In genomic region chr3:172846103-172846561, GRCh38 we compare ENCODE assay signal across 12 cellular contexts.
A peak's percentile ranks its signal among the peaks of the same experiment; 100 is the strongest.
DNase-seq lines count a peak whose midpoint lies in the region; ATAC-seq, FAIRE-seq and TF ChIP-seq lines count a peak whose summit lies in the region.
"Had no signal": no experiment of that assay in that cellular context is flagged by ENCODE, and none has a peak within 500 bp of the region (broad histone marks: within the 10 kb centered on the region; RNA-seq: fewer than 3 reads in every experiment).

No MANE protein-coding gene starts in this region.

- H3K79me2 ChIP-seq in Karpas-422 (ENCODE audit: low read length) (no peaks in the 10 kb centered on the region), GM12878 (ENCODE audit: control insufficient read depth, insufficient read depth, low read length) (no peaks in the 10 kb centered on the region)

- SMC1A ChIA-PET in GM12878 (lab: Charles Lee; ENCODE audit: uncharacterized antibody, unreplicated experiment): interaction anchor here (0.7 to 1.5 kb wide), 3 partner anchors 10 to 150 kb away, joined by 3 to 6 read pairs (median 3); no protein-coding TSS in a partner anchor

- TF ChIP-seq POLR2A in GM12878 (IDR thresholded peaks at IDR 0.05; ENCODE audit: low read depth, low read length) (no peak), thyroid gland (IDR thresholded peaks at IDR 0.05) (no peak)

- H3K27me3 ChIP-seq in Karpas-422 (ENCODE audit: low read length): no peaks in the 10 kb centered on the region
- no peaks in the 10 kb centered on the region for H3K27me3 ChIP-seq in GM12878 (replicated peaks in 1 of 2; ENCODE audit: control insufficient read depth in 2 of 2, insufficient read depth in 2 of 2, low read length in 1 of 2)
- no peaks in the 10 kb centered on the region for H3K27me3 ChIP-seq in thyroid gland

- FAIRE-seq in GM12878 (lab: Jason Lieb, UNC): no peak

- ATAC-seq in GM21515 (IDR thresholded peaks at IDR 0.05; ENCODE audit: unreplicated experiment): peak; percentile 59
- peak; percentile 76 for ATAC-seq in GM12878

- H3K4me3 ChIP-seq in GM12865 (ENCODE audit: low read depth, low read length) (no peak overlapping the region), Karpas-422 (ENCODE audit: low read length) (no peak overlapping the region), GM12878 (no peak overlapping the region), thyroid gland (replicated peaks in 1 of 3) (no peak overlapping the region)

- TF ChIP-seq CTCF in GM12865 (IDR thresholded peaks at IDR 0.05; ENCODE audit: insufficient read depth, low read depth, low read length, missing control alignments) (no peak), GM12878 (IDR thresholded peaks at IDR 0.05 in 2 of 3, conservative IDR thresholded peaks at IDR 0.05 in 1 of 3; ENCODE audit: control insufficient read depth in 2 of 3, extremely low read depth in 1 of 3, insufficient read depth in 1 of 3, low read depth in 3 of 3, low read length in 3 of 3) (no peak), thyroid gland (IDR thresholded peaks at IDR 0.05) (no peak)

- RAD21 ChIA-PET in GM12878 (lab: Charles Lee; ENCODE audit: unreplicated experiment): no interaction called here

- no peaks in the 10 kb centered on the region for H4K20me1 ChIP-seq in Karpas-422 (ENCODE audit: insufficient read depth, low read depth, low read length)
- no peaks in the 10 kb centered on the region for H4K20me1 ChIP-seq in GM12878 (ENCODE audit: control insufficient read depth, insufficient read depth)

- no peak overlapping the region for H3K9ac ChIP-seq in Karpas-422 (ENCODE audit: low read length)
- H3K9ac ChIP-seq in GM12878 (ENCODE audit: control insufficient read depth, insufficient read depth, low read length): no peak overlapping the region

- TF ChIP-seq EP300 in GM12878 (IDR thresholded peaks at IDR 0.05; ENCODE audit: borderline replicate concordance in 1 of 2, control insufficient read depth in 1 of 2, low read depth in 2 of 2, low read length in 2 of 2): no peak

- H3K4me2 ChIP-seq in Karpas-422 (ENCODE audit: low read depth, low read length, poor library complexity, severe bottlenecking) (no peak overlapping the region), GM12878 (ENCODE audit: control insufficient read depth, insufficient read depth) (no peak overlapping the region)

- H3K27ac ChIP-seq in Karpas-422 (ENCODE audit: low read length): no peak overlapping the region
- H3K27ac ChIP-seq in GM12878 (ENCODE audit: control insufficient read depth, insufficient read depth): no peak overlapping the region
- no peak overlapping the region for H3K27ac ChIP-seq in thyroid gland

- no peak overlapping the region; the same call in 1 of the 2 replicates for H2AFZ ChIP-seq in Karpas-422 (ENCODE audit: low read length)
- peak overlapping the region; percentile 46; the same call in 1 of the 2 replicates for H2AFZ ChIP-seq in GM12878 (ENCODE audit: control insufficient read depth, low read depth, low read length)

- intact Hi-C loops in GM12878 (cut with micrococcal nuclease; ENCODE audit: unreplicated experiment): no loop called here
- intact Hi-C loops in thyroid gland (cut with DNase I): no loop called here

- POLR2A ChIA-PET in GM12878 (lab: Charles Lee): interaction anchor here (0.6 kb wide), 1 partner anchor 12 kb away, joined by 4 read pairs; no protein-coding TSS in a partner anchor

- BruUV-seq in GM12878 (replicated peaks; lab: Mats Ljungman, UMichigan): no TSS peak

- in situ Hi-C loops in GM12878 (cut with MboI): no loop called here

- H3K36me3 ChIP-seq in Karpas-422 (ENCODE audit: insufficient read depth, low read length) (no peaks in the 10 kb centered on the region), GM12878 (ENCODE audit: control insufficient read depth in 2 of 2, insufficient read depth in 2 of 2, low read length in 1 of 2) (no peaks in the 10 kb centered on the region), thyroid gland (no peaks in the 10 kb centered on the region)

- no peaks in the 10 kb centered on the region for H3K9me2 ChIP-seq in Karpas-422 (replicated peaks; ENCODE audit: insufficient read depth, low read length)

- DNase-seq in GM12865 (ENCODE audit: low read depth) (peak; percentile 16), Karpas-422 (peak; percentile 49), GM12878 (ENCODE audit: low read depth, low spot score) (no peak), thyroid gland (no peak), DMS 273 (lab: John Stamatoyannopoulos, UW; ENCODE audit: unreplicated experiment) (no peak), D341Med (ENCODE audit: low spot score) (no peak)
- no peak for DNase-seq in activated naive CD4-positive, alpha-beta T cell treated with Interleukin-2 at 50 U/mL for 16 hours
- DNase-seq: activated CD4-positive, CD25-positive, alpha-beta regulatory T cell treated with anti-CD3 and anti-CD28 coated beads, Interleukin-2, amount 50 U/mL, for 72 hours; Calu3; left cardiac atrium; NCI-H82 had no signal

- CTCF ChIA-PET in GM12878 (lab: Yijun Ruan, JAX): no interaction called here

- H3K4me1 ChIP-seq in Karpas-422 (ENCODE audit: low read length) (0 out of 2 replicates have a peak, but pooled peaks cover 3% of the 10 kb centered on the region), GM12878 (ENCODE audit: control insufficient read depth, insufficient read depth, low read length) (no peaks in the 10 kb centered on the region), thyroid gland (no peaks in the 10 kb centered on the region)

- H3K9me3 ChIP-seq in Karpas-422 (ENCODE audit: low read length) (no peaks in the 10 kb centered on the region), GM12878 (replicated peaks; ENCODE audit: control insufficient read depth, insufficient read depth, low read length) (no peaks in the 10 kb centered on the region), thyroid gland (no peaks in the 10 kb centered on the region)

- 0% methylated on average over 4 of the region's 4 CpGs for WGBS in GM12878 (ENCODE audit: insufficient coverage, insufficient replicate concordance, low lambda C conversion rate, missing lambda C conversion rate)
- WGBS in thyroid gland, 2 donors: 57 to 71% methylated on average over 4 of the region's 4 CpGs

- no peak for TF ChIP-seq RAD21 in GM12878 (IDR thresholded peaks at IDR 0.05; ENCODE audit: insufficient read depth, low read depth, low read length)

TF ChIP-seq in GM12878, 131 proteins besides CTCF, POLR2A, EP300 and RAD21 (continues in another document):
- TF ChIP-seq NR2F1 (conservative IDR thresholded peaks at IDR 0.05) (peak; percentile 97), KLF5 (IDR thresholded peaks at IDR 0.05; ENCODE audit: partially characterized antibody) (no peak), GABPA (IDR thresholded peaks at IDR 0.05; ENCODE audit: low read depth) (no peak), POLR2AphosphoS2 (IDR thresholded peaks at IDR 0.05; ENCODE audit: low read depth, low read length) (no peak), IKZF2 (IDR thresholded peaks at IDR 0.05) (peak; percentile 52 to 57; a peak in 2 of 4 replicates), ATF7 (IDR thresholded peaks at IDR 0.05; ENCODE audit: low read depth) (0 out of 2 replicates have a peak, but pooled peaks have one; percentile 28), MTA2 (IDR thresholded peaks at IDR 0.05; ENCODE audit: low read depth) (peak; percentile 52; the same call in 1 of the 2 replicates), RELB (IDR thresholded peaks at IDR 0.05; ENCODE audit: low read depth) (peak; percentile 30; the same call in 1 of the 2 replicates), SPI1 (IDR thresholded peaks at IDR 0.05; ENCODE audit: borderline replicate concordance, insufficient read depth, low read depth, low read length) (peak; percentile 50; the same call in 1 of the 2 replicates), ETV6 (conservative IDR thresholded peaks at IDR 0.05 in 1 of 2, IDR thresholded peaks at IDR 0.05 in 1 of 2; ENCODE audit: borderline replicate concordance in 1 of 2, low read depth in 1 of 2) (no peak), IKZF1 (conservative IDR thresholded peaks at IDR 0.05) (peak; percentile 59; the same call in 1 of the 2 replicates)
- TF ChIP-seq, protein P1, sequence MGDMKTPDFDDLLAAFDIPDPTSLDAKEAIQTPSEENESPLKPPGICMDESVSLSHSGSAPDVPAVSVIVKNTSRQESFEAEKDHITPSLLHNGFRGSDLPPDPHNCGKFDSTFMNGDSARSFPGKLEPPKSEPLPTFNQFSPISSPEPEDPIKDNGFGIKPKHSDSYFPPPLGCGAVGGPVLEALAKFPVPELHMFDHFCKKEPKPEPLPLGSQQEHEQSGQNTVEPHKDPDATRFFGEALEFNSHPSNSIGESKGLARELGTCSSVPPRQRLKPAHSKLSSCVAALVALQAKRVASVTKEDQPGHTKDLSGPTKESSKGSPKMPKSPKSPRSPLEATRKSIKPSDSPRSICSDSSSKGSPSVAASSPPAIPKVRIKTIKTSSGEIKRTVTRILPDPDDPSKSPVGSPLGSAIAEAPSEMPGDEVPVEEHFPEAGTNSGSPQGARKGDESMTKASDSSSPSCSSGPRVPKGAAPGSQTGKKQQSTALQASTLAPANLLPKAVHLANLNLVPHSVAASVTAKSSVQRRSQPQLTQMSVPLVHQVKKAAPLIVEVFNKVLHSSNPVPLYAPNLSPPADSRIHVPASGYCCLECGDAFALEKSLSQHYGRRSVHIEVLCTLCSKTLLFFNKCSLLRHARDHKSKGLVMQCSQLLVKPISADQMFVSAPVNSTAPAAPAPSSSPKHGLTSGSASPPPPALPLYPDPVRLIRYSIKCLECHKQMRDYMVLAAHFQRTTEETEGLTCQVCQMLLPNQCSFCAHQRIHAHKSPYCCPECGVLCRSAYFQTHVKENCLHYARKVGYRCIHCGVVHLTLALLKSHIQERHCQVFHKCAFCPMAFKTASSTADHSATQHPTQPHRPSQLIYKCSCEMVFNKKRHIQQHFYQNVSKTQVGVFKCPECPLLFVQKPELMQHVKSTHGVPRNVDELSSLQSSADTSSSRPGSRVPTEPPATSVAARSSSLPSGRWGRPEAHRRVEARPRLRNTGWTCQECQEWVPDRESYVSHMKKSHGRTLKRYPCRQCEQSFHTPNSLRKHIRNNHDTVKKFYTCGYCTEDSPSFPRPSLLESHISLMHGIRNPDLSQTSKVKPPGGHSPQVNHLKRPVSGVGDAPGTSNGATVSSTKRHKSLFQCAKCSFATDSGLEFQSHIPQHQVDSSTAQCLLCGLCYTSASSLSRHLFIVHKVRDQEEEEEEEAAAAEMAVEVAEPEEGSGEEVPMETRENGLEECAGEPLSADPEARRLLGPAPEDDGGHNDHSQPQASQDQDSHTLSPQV (IDR thresholded peaks at IDR 0.05): no peak

Comparison
In these comparisons a context has a peak if more than half of its experiments do, and no peak if none do; other contexts are left out.
1. DNase-seq: peak in GM12865 (single experiment) and Karpas-422 (single experiment); none in GM12878 (single experiment), thyroid gland (0 of 2), activated naive CD4-positive, alpha-beta T cell treated with Interleukin-2 at 50 U/mL for 16 hours (single experiment), DMS 273 (single experiment) and D341Med (single experiment).